18 cellular contexts compared by ENCODE assay signal in genomic region chr13:66927562-66927961, GRCh38.
DNase-seq lines count a peak whose midpoint lies in the region; FAIRE-seq and TF ChIP-seq lines count a peak whose summit lies in the region.
"Had no signal": no experiment of that assay in that cellular context is flagged by ENCODE, and none has a peak within 500 bp of the region (broad histone marks: within the 10 kb centered on the region; RNA-seq: fewer than 3 reads in every experiment).

No MANE protein-coding gene starts in this region.

- H3K36me3 ChIP-seq in bronchial epithelial cell (ENCODE audit: control insufficient read depth, insufficient read depth, low read length) (no peaks in the 10 kb centered on the region), WERI-Rb-1 (no peaks in the 10 kb centered on the region)
- H3K36me3 ChIP-seq: SJCRH30 had no signal

- no peak for FAIRE-seq in bronchial epithelial cell (lab: Jason Lieb, UNC)
- FAIRE-seq: GM12892 had no signal

- DNase-seq in LNCaP clone FGC (ENCODE audit: low read depth) (peak; percentile 40), NCI-H82 (lab: John Stamatoyannopoulos, UW) (peak; percentile 75), bronchial epithelial cell (ENCODE audit: low read depth) (peak; percentile 54), retina (peak; percentile 36), iPS-NIHi7 (ENCODE audit: extremely low spot score) (no peak), WERI-Rb-1 (no peak), KG1 (lab: John Stamatoyannopoulos, UW) (no peak)
- DNase-seq: AML-193, DMS79, H7, NCI-H1417, NCI-H187, NCI-H345, NCI-H748 treated with DMSO at 0.1 percent for 48 hours, PC-9, SJCRH30 had no signal

- TF ChIP-seq CTCF in LNCaP clone FGC (IDR thresholded peaks at IDR 0.05; ENCODE audit: control insufficient read depth, extremely low read depth, insufficient read depth) (no peak), bronchial epithelial cell (IDR thresholded peaks at IDR 0.05; ENCODE audit: insufficient read depth, low read length, severe bottlenecking) (no peak), WERI-Rb-1 (IDR thresholded peaks at IDR 0.05; ENCODE audit: low read depth, low read length) (no peak)

- H3K9me3 ChIP-seq in WERI-Rb-1 (ENCODE audit: severe bottlenecking), result no peaks in the 10 kb centered on the region
- H3K9me3 ChIP-seq: SJCRH30 had no signal

- H3K27me3 ChIP-seq in bronchial epithelial cell (ENCODE audit: control insufficient read depth, insufficient read depth, low read length) (no peaks in the 10 kb centered on the region), WERI-Rb-1 (ENCODE audit: insufficient read depth, low read depth, severe bottlenecking) (no peaks in the 10 kb centered on the region)
- H3K27me3 ChIP-seq: SJCRH30 had no signal

- H3K27ac ChIP-seq in WERI-Rb-1, result no peak overlapping the region
- H3K27ac ChIP-seq: C4-2B, PC-9, SJCRH30 had no signal

- H3K4me3 ChIP-seq in LNCaP clone FGC (ENCODE audit: low read depth, low read length) (no peak overlapping the region), bronchial epithelial cell (ENCODE audit: low read depth, low read length) (no peak overlapping the region), WERI-Rb-1 (ENCODE audit: low read depth, low read length) (no peak overlapping the region)
- H3K4me3 ChIP-seq: PC-9, SJCRH30 had no signal

Comparison
In these comparisons a context has a peak if more than half of its experiments do, and no peak if none do; other contexts are left out.
1. DNase-seq: peak in LNCaP clone FGC (single experiment), NCI-H82 (single experiment), bronchial epithelial cell (single experiment) and retina (single experiment); none in iPS-NIHi7 (single experiment), WERI-Rb-1 (single experiment) and KG1 (single experiment).